In genomic region chr17:82593590-82594087, GRCh38 we compare ENCODE assay signal across 8 cellular contexts. TPM values are rescaled to one million over a fixed set of nuclear protein-coding genes. Genes with fewer than 3 reads are reported as not detected.
DNase-seq lines count a peak whose midpoint lies in the region; ATAC-seq and TF ChIP-seq lines count a peak whose summit lies in the region.

No MANE protein-coding gene starts in this region.

- H3K36me3 ChIP-seq in Caco-2 (ENCODE audit: control insufficient read depth, insufficient read depth, low read length) (peaks cover 5% of the 10 kb centered on the region), parathyroid adenoma (ENCODE audit: control insufficient read depth, insufficient read depth, low read length) (no peaks in the 10 kb centered on the region)

- POLR2A ChIA-PET in Caco-2 (lab: Charles Lee): no interaction called here
- POLR2A ChIA-PET in RWPE1 (lab: Yijun Ruan, JAX; ENCODE audit: low non-redundant PET): no interaction called here

- H3K9ac ChIP-seq in parathyroid adenoma: no peak overlapping the region

- intact Hi-C loops in Caco-2 (cut with micrococcal nuclease; ENCODE audit: unreplicated experiment): no loop called here

- peaks cover 79% of the 10 kb centered on the region for H3K36me3 Mint-ChIP-seq in Caco-2 (ENCODE audit: insufficient read depth, unreplicated experiment)

- H2AFZ ChIP-seq in parathyroid adenoma: peak overlapping the region; percentile 69

- H3K27me3 Mint-ChIP-seq in Caco-2 (ENCODE audit: insufficient read depth, unreplicated experiment): no peaks in the 10 kb centered on the region

- TF ChIP-seq CTCF in Caco-2 (IDR thresholded peaks at IDR 0.05; ENCODE audit: insufficient read depth in 1 of 2, low read depth in 1 of 2, low read length in 1 of 2, severe bottlenecking in 1 of 2, unreplicated experiment in 1 of 2) (no peak), RWPE1 (conservative IDR thresholded peaks at IDR 0.05; ENCODE audit: low read depth) (no peak), parathyroid adenoma (IDR thresholded peaks at IDR 0.05) (no peak)

- peaks cover 5% of the 10 kb centered on the region for H3K79me2 ChIP-seq in parathyroid adenoma

- peaks cover 11% of the 10 kb centered on the region for H3K4me1 Mint-ChIP-seq in Caco-2 (ENCODE audit: low read depth, unreplicated experiment)

- H3K4me2 ChIP-seq in parathyroid adenoma (ENCODE audit: low read length): peak overlapping the region; percentile 81

- H3K4me3 ChIP-seq in Caco-2 (ENCODE audit: low read depth, low read length) (no peak overlapping the region), parathyroid adenoma (ENCODE audit: low read depth, low read length) (peak overlapping the region; percentile 56)

- no peaks in the 10 kb centered on the region for H3K4me1 ChIP-seq in Caco-2
- H3K4me1 ChIP-seq in parathyroid adenoma: peaks cover 18% of the 10 kb centered on the region

- H3K27ac ChIP-seq in RWPE1 (peak overlapping the region; percentile 97), epithelial cell of prostate (peak overlapping the region; percentile 63), parathyroid adenoma (peak overlapping the region; percentile 78)

- no peaks in the 10 kb centered on the region for H3K27me3 ChIP-seq in Caco-2 (replicated peaks; ENCODE audit: control insufficient read depth, insufficient read depth, low read length)
- no peaks in the 10 kb centered on the region for H3K27me3 ChIP-seq in parathyroid adenoma (ENCODE audit: control insufficient read depth, insufficient read depth, low read length)

- no peaks in the 10 kb centered on the region for H3K9me3 ChIP-seq in Caco-2
- H3K9me3 ChIP-seq in parathyroid adenoma (ENCODE audit: control insufficient read depth, low read length): no peaks in the 10 kb centered on the region

- no peaks in the 10 kb centered on the region for H3K9me3 Mint-ChIP-seq in Caco-2 (ENCODE audit: unreplicated experiment)

- H3K4me3 Mint-ChIP-seq in Caco-2 (ENCODE audit: unreplicated experiment): no peak overlapping the region

- no peak for ATAC-seq in HG02840 (IDR thresholded peaks at IDR 0.05; ENCODE audit: low FRiP score, unreplicated experiment)
- no peak for ATAC-seq in activated CD4-positive, CD25-positive, alpha-beta regulatory T cell treated with anti-CD3 and anti-CD28 coated beads, Interleukin-2, amount 50 U/mL, for 24 hours

- peak overlapping the region; percentile 17 for H3K27ac Mint-ChIP-seq in Caco-2 (ENCODE audit: unreplicated experiment)

- CTCF ChIA-PET in Caco-2 (lab: Charles Lee) (no interaction called here), RWPE1 (lab: Yijun Ruan, JAX) (no interaction called here)

- BruUV-seq in Caco-2 (replicated peaks; lab: Mats Ljungman, UMichigan): no TSS peak

- DNase-seq in Caco-2: no peak
- DNase-seq in RWPE1 (ENCODE audit: low spot score): no peak
- DNase-seq in epithelial cell of prostate (ENCODE audit: low read depth, low spot score): no peak
- no peak for DNase-seq in inferior parietal cortex (ENCODE audit: extremely low spot score)
- DNase-seq in NCI-H1436 (lab: John Stamatoyannopoulos, UW): no peak

RNA-seq across cellular contexts. Expression of gene WDR45B, which starts 54.6 kb away (rescaled TPM):
- 106 and 110 TPM in 2 replicates for total RNA-seq in Caco-2 (2022)
